18 cellular contexts compared by ENCODE assay signal in genomic region chr7:40490603-40490924, GRCh38.
"Had no signal": no experiment of that assay in that cellular context is flagged by ENCODE, and none has a peak within 500 bp of the region (broad histone marks: within the 10 kb centered on the region; RNA-seq: fewer than 3 reads in every experiment).

No MANE protein-coding gene starts in this region.

- H3K9me3 ChIP-seq: esophagus squamous epithelium, ovary, sigmoid colon, thoracic aorta, transverse colon had no signal

- H3K36me3 ChIP-seq: esophagus squamous epithelium, gastroesophageal sphincter, ovary, right atrium auricular region, sigmoid colon, stomach, thoracic aorta, transverse colon had no signal

- H3K36me3 Mint-ChIP-seq: natural killer cell had no signal

- H3K27ac ChIP-seq: esophagus squamous epithelium, gastroesophageal sphincter, ovary, right atrium auricular region, sigmoid colon, stomach, thoracic aorta, transverse colon had no signal

- H3K4me1 ChIP-seq: esophagus squamous epithelium, gastroesophageal sphincter, right atrium auricular region, sigmoid colon, stomach, transverse colon had no signal

- DNase-seq: dermis blood vessel endothelial cell; esophagus squamous epithelium; glutamatergic neuron; islet precursor cell; mammary epithelial cell; natural killer cell; ovary; sigmoid colon; stimulated activated CD4-positive, alpha-beta T cell treated with anti-CD3 and anti-CD28 coated beads, Interleukin-2, amount 100 ng/mL, for 24 hours; stimulated activated CD4-positive, alpha-beta T cell treated with anti-CD3 and anti-CD28 coated beads, Interleukin-4, amount 100 ng/mL, for 4 hours; stimulated activated naive CD4-positive, alpha-beta T cell; stomach; transverse colon had no signal

- H3K4me1 Mint-ChIP-seq: natural killer cell, neural crest cell had no signal

- H3K27me3 ChIP-seq: esophagus squamous epithelium, gastroesophageal sphincter, ovary, right atrium auricular region, sigmoid colon, stomach, transverse colon had no signal

- H3K4me3 Mint-ChIP-seq: natural killer cell, neural crest cell had no signal

- H3K4me3 ChIP-seq: esophagus squamous epithelium, gastroesophageal sphincter, ovary, right atrium auricular region, sigmoid colon, skin epidermis, stomach, thoracic aorta, transverse colon had no signal

- H3K27ac Mint-ChIP-seq: natural killer cell had no signal
